14 cellular contexts compared by ENCODE assay signal in the genomic region with DNA sequence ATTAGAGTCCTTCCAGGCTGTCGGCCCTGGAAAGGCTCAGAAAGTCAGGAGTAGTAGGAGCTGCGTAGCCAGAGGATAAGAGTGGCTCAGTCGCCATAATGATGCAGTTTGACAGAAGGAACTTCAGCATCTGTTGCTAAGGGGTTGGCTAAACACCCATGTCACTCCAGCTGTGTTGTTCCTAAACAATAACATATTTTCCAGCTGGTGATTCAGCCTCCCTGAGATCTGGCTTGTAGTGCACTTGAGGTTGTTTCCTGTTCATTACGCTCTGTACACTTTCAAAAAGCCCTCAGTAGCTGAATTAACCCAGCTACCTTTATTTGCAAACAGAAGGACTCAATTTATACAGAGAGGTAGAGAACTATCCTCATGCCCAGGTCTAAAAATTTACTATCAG. TPM values are rescaled to one million over a fixed set of nuclear protein-coding genes. Genes with fewer than 3 reads are reported as not detected.
DNase-seq lines count a peak whose midpoint lies in the region; ATAC-seq, FAIRE-seq and TF ChIP-seq lines count a peak whose summit lies in the region.
"Had no signal": no experiment of that assay in that cellular context is flagged by ENCODE, and none has a peak within 500 bp of the region (broad histone marks: within the 10 kb centered on the region; RNA-seq: fewer than 3 reads in every experiment).

No MANE protein-coding gene starts in this region.

- DNase-seq in GM04504 (ENCODE audit: low read depth) (peak; percentile 59), NCI-H2107 (lab: John Stamatoyannopoulos, UW) (peak; percentile 66), bronchial epithelial cell (ENCODE audit: low read depth) (peak; percentile 62), myocyte (ENCODE audit: low read depth) (peak; percentile 67)
- DNase-seq in stimulated activated effector memory CD8-positive, alpha-beta T cell treated with anti-CD3 and anti-CD28 coated beads, Interleukin-12 subunit alpha, Interleukin-12 subunit beta, amount 100 ng/mL, for 72 hours (ENCODE audit: low spot score in 2 of 2), result no peak
- DNase-seq: activated CD4-positive, CD25-positive, alpha-beta regulatory T cell treated with anti-CD3 and anti-CD28 coated beads, Interleukin-2, amount 50 U/mL, for 72 hours; activated naive CD4-positive, alpha-beta T cell treated with anti-CD3 and anti-CD28 coated beads for 36 hours; EL; stimulated activated CD4-positive, alpha-beta T cell treated with anti-CD3 and anti-CD28 coated beads, Interleukin-15, amount 100 ng/mL, for 24 hours had no signal

- no peak for FAIRE-seq in bronchial epithelial cell (lab: Jason Lieb, UNC)
- FAIRE-seq: HepG2, RCC 7860 had no signal

- H3K4me3 Mint-ChIP-seq in stimulated activated effector memory CD8-positive, alpha-beta T cell treated with anti-CD3 and anti-CD28 coated beads, Interleukin-12 subunit alpha, Interleukin-12 subunit beta, amount 100 ng/mL, for 72 hours, result no peak overlapping the region
- H3K4me3 Mint-ChIP-seq: activated naive CD4-positive, alpha-beta T cell treated with anti-CD3 and anti-CD28 coated beads for 36 hours had no signal

- no peak for TF ChIP-seq CTCF in bronchial epithelial cell (IDR thresholded peaks at IDR 0.05; ENCODE audit: insufficient read depth, low read length, severe bottlenecking)

- H3K27ac Mint-ChIP-seq in stimulated activated effector memory CD8-positive, alpha-beta T cell treated with anti-CD3 and anti-CD28 coated beads, Interleukin-12 subunit alpha, Interleukin-12 subunit beta, amount 100 ng/mL, for 72 hours, result no peak overlapping the region
- H3K27ac Mint-ChIP-seq: activated naive CD4-positive, alpha-beta T cell treated with anti-CD3 and anti-CD28 coated beads for 36 hours had no signal

- no peaks in the 10 kb centered on the region for H3K36me3 ChIP-seq in bronchial epithelial cell (ENCODE audit: control insufficient read depth, insufficient read depth, low read length)

- no peaks in the 10 kb centered on the region for H3K4me1 Mint-ChIP-seq in stimulated activated effector memory CD8-positive, alpha-beta T cell treated with anti-CD3 and anti-CD28 coated beads, Interleukin-12 subunit alpha, Interleukin-12 subunit beta, amount 100 ng/mL, for 72 hours

- H3K36me3 Mint-ChIP-seq in stimulated activated effector memory CD8-positive, alpha-beta T cell treated with anti-CD3 and anti-CD28 coated beads, Interleukin-12 subunit alpha, Interleukin-12 subunit beta, amount 100 ng/mL, for 72 hours, result no peaks in the 10 kb centered on the region

- H3K27me3 ChIP-seq in bronchial epithelial cell (ENCODE audit: control insufficient read depth, insufficient read depth, low read length), result no peaks in the 10 kb centered on the region

- H3K4me3 ChIP-seq in bronchial epithelial cell (ENCODE audit: low read depth, low read length), result no peak overlapping the region

- ATAC-seq in HG03521 (IDR thresholded peaks at IDR 0.05; ENCODE audit: unreplicated experiment) (no peak), GM18868 (IDR thresholded peaks at IDR 0.05; ENCODE audit: unreplicated experiment) (no peak), HG03025 (IDR thresholded peaks at IDR 0.05; ENCODE audit: low FRiP score, unreplicated experiment) (no peak)
- ATAC-seq in stimulated activated effector memory CD8-positive, alpha-beta T cell treated with anti-CD3 and anti-CD28 coated beads, Interleukin-12 subunit alpha, Interleukin-12 subunit beta, amount 100 ng/mL, for 72 hours, result no peak
- ATAC-seq: HepG2 had no signal

- no peaks in the 10 kb centered on the region for H3K9me3 Mint-ChIP-seq in stimulated activated effector memory CD8-positive, alpha-beta T cell treated with anti-CD3 and anti-CD28 coated beads, Interleukin-12 subunit alpha, Interleukin-12 subunit beta, amount 100 ng/mL, for 72 hours
- H3K9me3 Mint-ChIP-seq: activated naive CD4-positive, alpha-beta T cell treated with anti-CD3 and anti-CD28 coated beads for 36 hours had no signal

RNA-seq across cellular contexts. Expression of a gene that starts 39.7 kb away (rescaled TPM):
- total RNA-seq in bronchial epithelial cell (99.8 and 102 TPM in 2 replicates), myocyte (48.5 and 49.8 TPM in 2 replicates)
- polyA plus RNA-seq in myocyte (2012), result 58.8 TPM

Comparison
In these comparisons a context has a peak if more than half of its experiments do, and no peak if none do; other contexts are left out.
1. DNase-seq: peak in GM04504 (single experiment), NCI-H2107 (single experiment), bronchial epithelial cell (single experiment) and myocyte (single experiment); none in stimulated activated effector memory CD8-positive, alpha-beta T cell treated with anti-CD3 and anti-CD28 coated beads, Interleukin-12 subunit alpha, Interleukin-12 subunit beta, amount 100 ng/mL, for 72 hours (0 of 2).